1 cellular context compared by ENCODE assay signal in genomic region chr12:29158364-29158763, GRCh38.
TF ChIP-seq lines count a peak whose summit lies in the region.

No MANE protein-coding gene starts in this region.

TF ChIP-seq in HepG2, 621 proteins besides CTCF, POLR2A, EP300 and RAD21 (continued from another document):
- TF ChIP-seq PBX2 (CRISPR knock-in tag; IDR thresholded peaks at IDR 0.05) (no peak), ZBTB38 (CRISPR knock-in tag; IDR thresholded peaks at IDR 0.05) (no peak), ZNF121 (CRISPR knock-in tag; IDR thresholded peaks at IDR 0.05) (no peak), ARNT2 (CRISPR knock-in tag; IDR thresholded peaks at IDR 0.05; ENCODE audit: low read depth) (no peak), TEAD2 (CRISPR knock-in tag; IDR thresholded peaks at IDR 0.05) (no peak), SNRNP70 (IDR thresholded peaks at IDR 0.05; ENCODE audit: low read depth, low read length) (no peak), KAT7 (CRISPR knock-in tag; IDR thresholded peaks at IDR 0.05; ENCODE audit: borderline replicate concordance) (no peak), ZFP36L2 (CRISPR knock-in tag; IDR thresholded peaks at IDR 0.05) (no peak), NRL (CRISPR knock-in tag; IDR thresholded peaks at IDR 0.05; ENCODE audit: borderline replicate concordance) (no peak), U2AF1 (optimal IDR thresholded peaks at IDR 0.05; ENCODE audit: low read depth, low read length) (no peak)
- TF ChIP-seq, protein P1, sequence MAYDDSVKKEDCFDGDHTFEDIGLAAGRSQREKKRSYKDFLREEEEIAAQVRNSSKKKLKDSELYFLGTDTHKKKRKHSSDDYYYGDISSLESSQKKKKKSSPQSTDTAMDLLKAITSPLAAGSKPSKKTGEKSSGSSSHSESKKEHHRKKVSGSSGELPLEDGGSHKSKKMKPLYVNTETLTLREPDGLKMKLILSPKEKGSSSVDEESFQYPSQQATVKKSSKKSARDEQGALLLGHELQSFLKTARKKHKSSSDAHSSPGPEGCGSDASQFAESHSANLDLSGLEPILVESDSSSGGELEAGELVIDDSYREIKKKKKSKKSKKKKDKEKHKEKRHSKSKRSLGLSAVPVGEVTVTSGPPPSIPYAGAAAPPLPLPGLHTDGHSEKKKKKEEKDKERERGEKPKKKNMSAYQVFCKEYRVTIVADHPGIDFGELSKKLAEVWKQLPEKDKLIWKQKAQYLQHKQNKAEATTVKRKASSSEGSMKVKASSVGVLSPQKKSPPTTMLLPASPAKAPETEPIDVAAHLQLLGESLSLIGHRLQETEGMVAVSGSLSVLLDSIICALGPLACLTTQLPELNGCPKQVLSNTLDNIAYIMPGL (CRISPR knock-in tag; IDR thresholded peaks at IDR 0.05; ENCODE audit: borderline replicate concordance in 1 of 2, low read depth in 1 of 2) = no peak
- TF ChIP-seq, protein P2, sequence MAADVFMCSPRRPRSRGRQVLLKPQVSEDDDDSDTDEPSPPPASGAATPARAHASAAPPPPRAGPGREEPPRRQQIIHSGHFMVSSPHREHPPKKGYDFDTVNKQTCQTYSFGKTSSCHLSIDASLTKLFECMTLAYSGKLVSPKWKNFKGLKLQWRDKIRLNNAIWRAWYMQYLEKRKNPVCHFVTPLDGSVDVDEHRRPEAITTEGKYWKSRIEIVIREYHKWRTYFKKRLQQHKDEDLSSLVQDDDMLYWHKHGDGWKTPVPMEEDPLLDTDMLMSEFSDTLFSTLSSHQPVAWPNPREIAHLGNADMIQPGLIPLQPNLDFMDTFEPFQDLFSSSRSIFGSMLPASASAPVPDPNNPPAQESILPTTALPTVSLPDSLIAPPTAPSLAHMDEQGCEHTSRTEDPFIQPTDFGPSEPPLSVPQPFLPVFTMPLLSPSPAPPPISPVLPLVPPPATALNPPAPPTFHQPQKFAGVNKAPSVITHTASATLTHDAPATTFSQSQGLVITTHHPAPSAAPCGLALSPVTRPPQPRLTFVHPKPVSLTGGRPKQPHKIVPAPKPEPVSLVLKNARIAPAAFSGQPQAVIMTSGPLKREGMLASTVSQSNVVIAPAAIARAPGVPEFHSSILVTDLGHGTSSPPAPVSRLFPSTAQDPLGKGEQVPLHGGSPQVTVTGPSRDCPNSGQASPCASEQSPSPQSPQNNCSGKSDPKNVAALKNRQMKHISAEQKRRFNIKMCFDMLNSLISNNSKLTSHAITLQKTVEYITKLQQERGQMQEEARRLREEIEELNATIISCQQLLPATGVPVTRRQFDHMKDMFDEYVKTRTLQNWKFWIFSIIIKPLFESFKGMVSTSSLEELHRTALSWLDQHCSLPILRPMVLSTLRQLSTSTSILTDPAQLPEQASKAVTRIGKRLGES (CRISPR knock-in tag; IDR thresholded peaks at IDR 0.05; ENCODE audit: borderline replicate concordance) = no peak
